Comparison of ENCODE assay signal across 8 cellular contexts in the genomic region with DNA sequence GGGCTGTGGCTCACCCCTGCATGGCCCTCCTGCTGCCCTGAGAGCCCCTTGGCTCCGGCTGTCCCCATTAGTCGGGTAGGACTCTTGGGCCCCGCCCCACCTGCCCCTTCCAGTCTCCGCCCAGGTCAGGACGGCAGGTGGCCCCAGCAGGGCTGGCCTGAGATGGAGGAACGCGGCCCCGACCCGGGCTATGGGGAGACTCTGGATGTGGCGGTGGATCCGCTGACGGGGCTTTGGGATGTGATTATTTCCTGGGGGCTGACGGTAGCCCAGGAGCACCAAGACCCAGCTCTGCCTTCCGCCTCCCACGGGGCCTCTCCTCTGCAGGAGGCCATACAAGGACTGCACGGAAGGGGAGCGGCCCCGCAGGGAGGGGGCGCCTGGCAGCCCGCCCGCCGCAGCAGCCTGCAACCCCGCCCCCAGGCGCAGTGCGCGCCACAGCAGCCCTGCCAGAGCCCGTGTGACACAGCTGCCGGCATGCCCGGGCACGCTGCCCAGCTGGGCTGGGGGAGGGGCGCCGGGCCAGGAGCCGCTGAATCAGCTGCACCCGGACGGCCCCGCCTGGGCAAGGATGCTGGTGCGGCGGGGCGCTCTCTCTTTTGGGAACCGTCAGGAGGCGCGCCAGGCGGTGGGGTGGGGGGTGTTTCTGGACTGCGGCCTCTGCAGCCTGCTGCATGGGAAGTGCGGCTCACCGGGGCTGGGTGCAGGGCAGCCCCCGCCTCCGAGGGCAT. TPM values are rescaled to one million over a fixed set of nuclear protein-coding genes. Genes with fewer than 3 reads are reported as not detected.
A peak's percentile ranks its signal among the peaks of the same experiment; 100 is the strongest.
DNase-seq lines count a peak whose midpoint lies in the region; TF ChIP-seq lines count a peak whose summit lies in the region.

No MANE protein-coding gene starts in this region.

- no peaks in the 10 kb centered on the region for H3K36me3 ChIP-seq in ovary
- H3K36me3 ChIP-seq in thymus (ENCODE audit: control insufficient read depth, insufficient read depth) = peaks cover under 1% of the 10 kb centered on the region

- H3K27me3 Mint-ChIP-seq in activated naive CD4-positive, alpha-beta T cell treated with anti-CD3 and anti-CD28 coated beads, Interleukin-2, amount 10 ng/mL, durations not matched to agents 7 days and 5 days = no peaks in the 10 kb centered on the region

- TF ChIP-seq CTCF in HFF-Myc (IDR thresholded peaks at IDR 0.05; ENCODE audit: low read depth, low read length, missing control alignments) (no peak), ovary (IDR thresholded peaks at IDR 0.05) (no peak)

- peaks cover 17% of the 10 kb centered on the region for H3K4me1 ChIP-seq in ovary (ENCODE audit: insufficient read depth)
- peaks cover 42% of the 10 kb centered on the region for H3K4me1 ChIP-seq in thymus (ENCODE audit: control insufficient read depth, insufficient read depth, low read length)

- peak overlapping the region; percentile 100 for H3K27ac Mint-ChIP-seq in activated naive CD4-positive, alpha-beta T cell treated with anti-CD3 and anti-CD28 coated beads, Interleukin-2, amount 10 ng/mL, durations not matched to agents 7 days and 5 days

- H3K27me3 ChIP-seq in ovary = no peaks in the 10 kb centered on the region
- H3K27me3 ChIP-seq in thymus (ENCODE audit: control insufficient read depth, insufficient read depth) = no peaks in the 10 kb centered on the region

- H3K9me3 Mint-ChIP-seq in activated naive CD4-positive, alpha-beta T cell treated with anti-CD3 and anti-CD28 coated beads, Interleukin-2, amount 10 ng/mL, durations not matched to agents 7 days and 5 days = no peaks in the 10 kb centered on the region

- 1 to 3% (median 1%) methylated on average over 16 to 48 of the region's 48 CpGs for WGBS in ovary, 3 donors
- WGBS in thymus = 1% methylated on average over 48 of the region's 48 CpGs

- peaks cover 14% of the 10 kb centered on the region for H3K36me3 Mint-ChIP-seq in activated naive CD4-positive, alpha-beta T cell treated with anti-CD3 and anti-CD28 coated beads, Interleukin-2, amount 10 ng/mL, durations not matched to agents 7 days and 5 days

- H3K4me3 Mint-ChIP-seq in activated naive CD4-positive, alpha-beta T cell treated with anti-CD3 and anti-CD28 coated beads, Interleukin-2, amount 10 ng/mL, durations not matched to agents 7 days and 5 days = peak overlapping the region; percentile 86

- CTCF ChIA-PET in activated naive CD4-positive, alpha-beta T cell treated with anti-CD3 and anti-CD28 coated beads, Interleukin-2, amount 10 ng/mL, durations not matched to agents 7 days and 5 days (lab: Charles Lee) = interaction anchor here (0.7 kb wide), 1 partner anchor 8 kb away, joined by 4 read pairs; no protein-coding TSS in a partner anchor

- H3K4me3 ChIP-seq in HFF-Myc (replicated peaks; ENCODE audit: low read depth, low read length) (peak overlapping the region; percentile 23), ovary (peak overlapping the region; percentile 30), thymus (ENCODE audit: low read length) (peak overlapping the region; percentile 62)

- no peak for TF ChIP-seq EP300 in ovary (IDR thresholded peaks at IDR 0.05)

- H3K27ac ChIP-seq in ovary (peak overlapping the region in 1 of 2 donors; percentile 39), thymus (ENCODE audit: low read depth) (peak overlapping the region; percentile 86)

- DNase-seq in GM04504 (ENCODE audit: low read depth) (peak; percentile 76), HFF-Myc (ENCODE audit: extremely low read depth, low read depth) (peak; percentile 69), MV-4-11 (lab: John Stamatoyannopoulos, UW) (peak; percentile 86), SK-N-DZ (ENCODE audit: low spot score) (peak; percentile 54), globus pallidus (ENCODE audit: low spot score) (peak; percentile 88), ovary (peak; percentile 92 to 95 (median 94))
- DNase-seq in activated naive CD4-positive, alpha-beta T cell treated with anti-CD3 and anti-CD28 coated beads, Interleukin-2, amount 10 ng/mL, durations not matched to agents 7 days and 5 days = peak; percentile 96

- H3K9me3 ChIP-seq in ovary (no peaks in the 10 kb centered on the region), thymus (ENCODE audit: control insufficient read depth) (no peaks in the 10 kb centered on the region)

- no peak for TF ChIP-seq POLR2A in ovary (IDR thresholded peaks at IDR 0.05)

- intact Hi-C loops in ovary (cut with DNase I) = loop anchor here in 1 of 4 donors (10.0 kb wide), 1 partner anchor 1925 kb away; no protein-coding TSS in a partner anchor

- peaks cover 86% of the 10 kb centered on the region for H3K4me1 Mint-ChIP-seq in activated naive CD4-positive, alpha-beta T cell treated with anti-CD3 and anti-CD28 coated beads, Interleukin-2, amount 10 ng/mL, durations not matched to agents 7 days and 5 days

RNA-seq across cellular contexts. Expression of a gene that starts 9.2 kb away (rescaled TPM):
- 18.3 and 20.8 TPM in 2 replicates for polyA plus RNA-seq in SK-N-DZ (2014; cell fraction: cytosol; rRNA removed)
- polyA plus RNA-seq in SK-N-DZ (2014; cell fraction: nucleus; rRNA removed) = 20.0 and 24.9 TPM in 2 replicates
- total RNA-seq in ovary = 10 to 100 TPM; 13.8 to 35.2 (median 26.2) TPM
- polyA plus RNA-seq in ovary (10 to 100 TPM in 1 of 2 donors, 1 to 10 TPM in 1; 3.7 to 19.3 TPM), thymus (22.4 TPM)

RNA-seq across cellular contexts. Expression of a gene that starts 14.4 kb away (rescaled TPM):
- polyA plus RNA-seq in SK-N-DZ (2014; cell fraction: cytosol; rRNA removed) = not detected in 2 replicates
- polyA plus RNA-seq in SK-N-DZ (2014; cell fraction: nucleus; rRNA removed) = not detected in 2 replicates
- 10 to 100 TPM; 14.3 to 47.0 (median 29.8) TPM for total RNA-seq in ovary
- polyA plus RNA-seq in ovary (1 to 10 TPM; 7.0 to 7.6 TPM), thymus (4.4 TPM)
